ENCODE assay signal across 21 cellular contexts in the genomic region with DNA sequence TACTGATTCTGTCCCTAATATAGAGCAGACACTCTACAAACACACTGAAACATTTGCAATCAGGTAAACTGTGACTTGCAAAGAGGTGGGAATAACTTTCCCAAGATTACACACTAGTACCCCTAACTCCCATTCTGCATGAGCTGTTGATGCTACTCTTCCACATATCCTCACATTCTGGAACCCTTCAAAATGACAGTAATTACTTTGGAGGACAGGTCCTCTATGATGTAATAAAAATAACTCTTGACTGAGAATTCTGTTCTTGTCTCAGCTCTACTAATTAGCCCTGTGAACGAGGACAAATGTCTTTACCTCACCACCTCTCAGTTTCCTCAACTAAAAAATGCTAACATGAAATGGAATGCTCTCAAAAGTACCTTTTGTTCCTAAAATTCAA. TPM values are rescaled to one million over a fixed set of nuclear protein-coding genes. Genes with fewer than 3 reads are reported as not detected.
A peak's percentile ranks its signal among the peaks of the same experiment; 100 is the strongest.
DNase-seq lines count a peak whose midpoint lies in the region; ATAC-seq and TF ChIP-seq lines count a peak whose summit lies in the region.
"Had no signal": no experiment of that assay in that cellular context is flagged by ENCODE, and none has a peak within 500 bp of the region (broad histone marks: within the 10 kb centered on the region; RNA-seq: fewer than 3 reads in every experiment).

No MANE protein-coding gene starts in this region.

- no peaks in the 10 kb centered on the region for H3K79me1 ChIP-seq in IMR-90 (ENCODE audit: low read depth in 1 of 2, low read length in 2 of 2)

- no peaks in the 10 kb centered on the region for H3K9me2 ChIP-seq in SK-N-SH

- H3K27me3 ChIP-seq in SK-N-SH (ENCODE audit: insufficient read depth) (no peaks in the 10 kb centered on the region), IMR-90 (ENCODE audit: control insufficient read depth, insufficient read depth, low read length) (peaks cover 1% of the 10 kb centered on the region; the same call in 1 of the 2 replicates), gastroesophageal sphincter (no peaks in the 10 kb centered on the region)
- H3K27me3 ChIP-seq: BLaER1 treated with 17β-estradiol and CSF1 and Interleukin-3, amounts not matched to agents 10 nM and 100 nM had no signal

- in situ Hi-C loops in IMR-90 (cut with MboI; ENCODE audit: low sequenced_read_pairs) = no loop called here

- peaks cover 5% of the 10 kb centered on the region for H3F3A ChIP-seq in SK-N-SH (replicated peaks; ENCODE audit: insufficient read depth)

- BruUV-seq in IMR-90 (replicated peaks; lab: Mats Ljungman, UMichigan) = no TSS peak

- no peak overlapping the region; the same call in 1 of the 2 replicates for H2BK120ac ChIP-seq in IMR-90 (ENCODE audit: low read depth, low read length)

- H3K4me2 ChIP-seq in SK-N-SH (no peak overlapping the region), IMR-90 (ENCODE audit: low read depth, low read length) (no peak overlapping the region)
- H3K4me2 ChIP-seq: A549; BLaER1 treated with 17β-estradiol and CSF1 and Interleukin-3, amounts not matched to agents 10 nM and 100 nM had no signal

- H3K4me1 ChIP-seq in SK-N-SH (ENCODE audit: control insufficient read depth in 1 of 2, insufficient read depth in 2 of 2, low read depth in 1 of 2, low read length in 1 of 2) (peaks cover 0 to 2% of the 10 kb centered on the region in 2 experiments; a peak in 1 of 4 replicates), IMR-90 (ENCODE audit: control insufficient read depth, insufficient read depth, low read length) (peaks cover 4% of the 10 kb centered on the region; the same call in 1 of the 2 replicates), gastroesophageal sphincter (peaks cover 3 to 46% (median 6%) of the 10 kb centered on the region in 3 donors)
- H3K4me1 ChIP-seq: A549, Caco-2 had no signal

- H4K91ac ChIP-seq in IMR-90 (ENCODE audit: insufficient read depth, low read depth, low read length) = no peak overlapping the region

- TF ChIP-seq POLR2A in IMR-90 (IDR thresholded peaks at IDR 0.05; ENCODE audit: low read depth, low read length) (no peak), gastroesophageal sphincter (IDR thresholded peaks at IDR 0.05) (no peak)

- no peak overlapping the region for H2AFZ ChIP-seq in SK-N-SH (ENCODE audit: low read depth)
- no peak overlapping the region for H2AFZ ChIP-seq in IMR-90 (replicated peaks; ENCODE audit: low read length, poor library complexity)

- WGBS in SK-N-SH (ENCODE audit: low lambda C conversion rate) = 61% methylated on average over 1 of the region's 1 CpG
- no CpG with 5 or more reads among the region's 1 CpG for WGBS in IMR-90 (ENCODE audit: extremely low coverage in 2 of 2, insufficient read length in 1 of 2), 2 experiments
- WGBS in gastroesophageal sphincter (ENCODE audit: low coverage in 1 of 2), 2 donors = 8 to 14% methylated on average over 1 of the region's 1 CpG

- H3K18ac ChIP-seq in IMR-90 (ENCODE audit: low read depth, low read length) = no peak overlapping the region

- H3K27ac ChIP-seq in SK-N-SH (ENCODE audit: low read depth in 2 of 2, low read length in 1 of 2) (no peak overlapping the region), IMR-90 (ENCODE audit: insufficient read depth, low read length) (no peak overlapping the region), gastroesophageal sphincter (peak overlapping the region in 3 of 4 donors; percentile 42 to 68 (median 55))
- H3K27ac ChIP-seq: A549; BLaER1 treated with 17β-estradiol and CSF1 and Interleukin-3, amounts not matched to agents 10 nM and 100 nM; C4-2B had no signal

- no peaks in the 10 kb centered on the region for H4K20me1 ChIP-seq in SK-N-SH (ENCODE audit: insufficient read depth)
- H4K20me1 ChIP-seq in IMR-90 (ENCODE audit: insufficient read depth, low read length) = no peaks in the 10 kb centered on the region
- H4K20me1 ChIP-seq: BLaER1 treated with 17β-estradiol and CSF1 and Interleukin-3, amounts not matched to agents 10 nM and 100 nM had no signal

- TF ChIP-seq CTCF in SK-N-SH (IDR thresholded peaks at IDR 0.05) = no peak
- TF ChIP-seq CTCF in IMR-90 (conservative IDR thresholded peaks at IDR 0.05; ENCODE audit: low read depth, low read length) = no peak
- no peak for TF ChIP-seq CTCF in gastroesophageal sphincter (IDR thresholded peaks at IDR 0.05)

- DNase-seq in SK-N-SH (no peak), IMR-90 (no peak), SK-N-DZ (ENCODE audit: low spot score) (peak; percentile 83), GOT3 (lab: John Stamatoyannopoulos, UW) (no peak), NCI-H1417 treated with DMSO at 0.1 percent for 48 hours (lab: John Stamatoyannopoulos, UW) (no peak)
- no peak for DNase-seq in activated naive CD4-positive, alpha-beta T cell (lab: John Stamatoyannopoulos, UW)
- DNase-seq: AML-193; Caco-2; Calu3; CD4-positive, alpha-beta T cell; CD8-positive, alpha-beta T cell; DMS79; DND-41; EL; GDM1 had no signal

- POLR2A ChIA-PET in SK-N-SH (lab: Yijun Ruan, JAX) = no interaction called here
- POLR2A ChIA-PET in IMR-90 (lab: Charles Lee; ENCODE audit: unreplicated experiment) = no interaction called here

- no peaks in the 10 kb centered on the region for H3K79me2 ChIP-seq in SK-N-SH (ENCODE audit: insufficient read depth)

- H2BK15ac ChIP-seq in IMR-90 (ENCODE audit: low read depth, low read length) = no peak overlapping the region

- H3K4me3 ChIP-seq in SK-N-SH (ENCODE audit: low read depth in 2 of 2, low read length in 1 of 2) (no peak overlapping the region), IMR-90 (ENCODE audit: insufficient read depth, low read depth, low read length) (no peak overlapping the region), gastroesophageal sphincter (no peak overlapping the region)
- H3K4me3 ChIP-seq: A549; BLaER1 treated with 17β-estradiol and CSF1 and Interleukin-3, amounts not matched to agents 10 nM and 100 nM; GM12878 had no signal

- H3K9me3 ChIP-seq in SK-N-SH (no peaks in the 10 kb centered on the region), IMR-90 (ENCODE audit: control insufficient read depth, insufficient read depth, low read length) (no peaks in the 10 kb centered on the region), gastroesophageal sphincter (no peaks in the 10 kb centered on the region)
- H3K9me3 ChIP-seq: A549; BLaER1 treated with 17β-estradiol and CSF1 and Interleukin-3, amounts not matched to agents 10 nM and 100 nM; Caco-2 had no signal

- H3K9me1 ChIP-seq in IMR-90 (ENCODE audit: insufficient read depth, low read length) = no peaks in the 10 kb centered on the region

- H3K56ac ChIP-seq in IMR-90 (ENCODE audit: extremely low read depth, insufficient read depth, low read length) = no peak overlapping the region

- peak overlapping the region; percentile 62; the same call in 1 of the 2 replicates for H2BK20ac ChIP-seq in IMR-90 (ENCODE audit: low read depth, low read length)

- no peak overlapping the region for H2AK9ac ChIP-seq in IMR-90 (replicated peaks; ENCODE audit: low read depth, low read length, poor library complexity)

- dilution Hi-C loops in IMR-90 (cut with HindIII; ENCODE audit: low sequenced_read_pairs, unreplicated experiment) = no loop called here

- H3K14ac ChIP-seq in IMR-90 (replicated peaks; ENCODE audit: low read depth, low read length) = no peak overlapping the region; the same call in 1 of the 2 replicates

- no peak for TF ChIP-seq RAD21 in SK-N-SH (IDR thresholded peaks at IDR 0.05; ENCODE audit: low read length)
- TF ChIP-seq RAD21 in IMR-90 (IDR thresholded peaks at IDR 0.05; ENCODE audit: low read length) = no peak

- H4K5ac ChIP-seq in IMR-90 (ENCODE audit: low read depth, low read length) = no peak overlapping the region

- no peak overlapping the region for H2BK5ac ChIP-seq in IMR-90 (ENCODE audit: low read depth, low read length, poor library complexity, severe bottlenecking)

- no peak overlapping the region for H4K8ac ChIP-seq in IMR-90 (ENCODE audit: low read depth in 2 of 2, low read length in 2 of 2)

- intact Hi-C loops in IMR-90 (cut with micrococcal nuclease) = no loop called here

- no peak overlapping the region for H2AK5ac ChIP-seq in IMR-90 (ENCODE audit: low read depth, low read length)

- H3K36me3 ChIP-seq in SK-N-SH (replicated peaks in 1 of 2; ENCODE audit: control insufficient read depth in 1 of 2, insufficient read depth in 2 of 2, low read length in 1 of 2) = no peaks in the 10 kb centered on the region
- no peaks in the 10 kb centered on the region for H3K36me3 ChIP-seq in IMR-90 (ENCODE audit: control insufficient read depth, insufficient read depth, low read length)
- no peaks in the 10 kb centered on the region for H3K36me3 ChIP-seq in gastroesophageal sphincter
- H3K36me3 ChIP-seq: BLaER1 treated with 17β-estradiol and CSF1 and Interleukin-3, amounts not matched to agents 10 nM and 100 nM had no signal

- H3K23ac ChIP-seq in IMR-90 (ENCODE audit: low read depth, low read length) = no peak overlapping the region

- no peak overlapping the region for H3K4ac ChIP-seq in IMR-90 (ENCODE audit: low read depth, low read length)

- ATAC-seq in SK-N-SH treated with all-trans-retinoic acid at 6 μM for 48 hours (no peak), IMR-90 (ENCODE audit: low read depth) (no peak), gastroesophageal sphincter (no peak)
- ATAC-seq: A549; CD8-positive, alpha-beta T cell; GM12878 had no signal

- H3K9ac ChIP-seq in SK-N-SH (no peak overlapping the region), IMR-90 (ENCODE audit: low read depth, low read length) (no peak overlapping the region)
- H3K9ac ChIP-seq: BLaER1 treated with 17β-estradiol and CSF1 and Interleukin-3, amounts not matched to agents 10 nM and 100 nM had no signal

- TF ChIP-seq EP300 in SK-N-SH (IDR thresholded peaks at IDR 0.05; ENCODE audit: borderline replicate concordance in 1 of 2, low read depth in 1 of 2, low read length in 1 of 2) (no peak), gastroesophageal sphincter (IDR thresholded peaks at IDR 0.05) (no peak)

- CTCF ChIA-PET in SK-N-SH (lab: Yijun Ruan, JAX) (no interaction called here), IMR-90 (lab: Yijun Ruan, JAX) (no interaction called here)

TF ChIP-seq in SK-N-SH treated with all-trans-retinoic acid at 6 μM for 48 hours, 23 proteins besides CTCF, POLR2A, EP300 and RAD21 (continues in another document):
- peak; percentile 67; the same call in 1 of the 2 replicates for TF ChIP-seq ZFP3 (CRISPR knock-in tag; IDR thresholded peaks at IDR 0.05)

TF ChIP-seq in SK-N-SH, 30 proteins besides CTCF, POLR2A, EP300 and RAD21 (continues in another document):
- TF ChIP-seq EZH2phosphoT487 (IDR thresholded peaks at IDR 0.05; ENCODE audit: borderline replicate concordance, low read depth) = no peak
- no peak for TF ChIP-seq TCF12 (IDR thresholded peaks at IDR 0.05)

TF ChIP-seq in IMR-90, 13 proteins besides CTCF, POLR2A, EP300 and RAD21 (continues in another document):
- no peak for TF ChIP-seq MXI1 (IDR thresholded peaks at IDR 0.05; ENCODE audit: borderline replicate concordance, low read depth, low read length)

RNA-seq across cellular contexts. Expression of a gene that starts 49.5 kb away (rescaled TPM):
- polyA plus RNA-seq in SK-N-SH (2012; rRNA removed) = 1.7 and 1.9 TPM in 2 replicates
- polyA plus RNA-seq in SK-N-SH (2012; cell fraction: cytosol; rRNA removed) = 2.6 and 3.1 TPM in 2 replicates
- 2.5 and 4.4 TPM in 2 replicates for polyA plus RNA-seq in SK-N-SH (2012; cell fraction: nucleus; rRNA removed)
- total RNA-seq in IMR-90 (2012; rRNA removed) = 3.2 and 5.6 TPM in 2 replicates
- 1.2 and 1.7 TPM in 2 replicates for polyA plus RNA-seq in IMR-90 (2012; rRNA removed)
- 0.58 and 0.61 TPM in 2 replicates for polyA plus RNA-seq in IMR-90 (2012; cell fraction: cytosol; rRNA removed)
- 0.95 and 4.1 TPM in 2 replicates for polyA plus RNA-seq in IMR-90 (2012; cell fraction: nucleus; rRNA removed; ENCODE audit: low replicate concordance)
- 7.1 and 8.2 TPM in 2 replicates for polyA plus RNA-seq in SK-N-DZ (2014; cell fraction: cytosol; rRNA removed)
- 11.5 and 12.4 TPM in 2 replicates for polyA plus RNA-seq in SK-N-DZ (2014; cell fraction: nucleus; rRNA removed)
- total RNA-seq in gastroesophageal sphincter = 10 to 100 TPM; 33.1 to 54.2 (median 46.5) TPM

Comparison
In these comparisons a context has a peak if more than half of its experiments do, and no peak if none do; other contexts are left out.
1. H3K27ac ChIP-seq: peak in gastroesophageal sphincter (3 of 4); none in SK-N-SH (0 of 2) and IMR-90 (single experiment).